In the genomic region with DNA sequence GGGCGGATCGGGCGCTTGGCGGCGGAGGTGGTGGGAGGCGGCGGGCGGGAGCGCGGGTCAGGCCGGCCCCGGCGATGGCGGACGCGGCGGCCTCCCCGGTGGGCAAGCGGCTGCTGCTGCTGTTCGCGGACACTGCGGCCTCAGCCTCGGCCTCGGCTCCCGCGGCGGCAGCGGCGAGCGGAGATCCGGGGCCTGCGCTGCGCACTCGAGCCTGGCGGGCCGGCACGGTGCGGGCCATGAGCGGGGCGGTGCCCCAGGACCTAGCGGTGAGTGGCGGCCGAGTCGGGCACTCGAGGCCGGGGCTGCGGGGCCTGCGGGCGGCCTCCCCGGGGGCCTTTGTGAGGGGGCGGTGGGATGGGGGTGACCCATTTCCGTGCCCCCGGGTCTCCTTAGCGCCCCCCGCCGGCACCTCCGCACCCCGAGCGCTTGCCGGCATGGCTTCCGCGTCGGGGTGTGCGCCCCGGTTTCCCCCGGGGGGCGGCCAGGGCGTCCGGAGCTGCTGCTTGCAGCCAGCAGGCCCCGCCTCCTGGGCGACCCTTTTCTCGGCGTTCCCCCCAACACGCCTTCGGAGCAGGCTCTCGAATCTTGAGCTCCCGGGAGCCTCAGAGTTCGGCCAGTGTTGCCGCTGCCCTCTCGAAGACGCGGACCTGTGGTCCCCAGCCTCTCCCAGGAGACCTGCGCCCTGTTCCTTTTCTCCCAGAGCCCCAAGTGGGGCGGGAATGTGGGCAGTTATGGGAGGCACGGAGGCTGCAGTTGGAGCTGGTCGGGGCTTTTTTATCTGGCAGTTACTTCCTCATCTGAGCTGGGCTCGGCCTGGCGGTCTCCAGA, we compare ENCODE assay signal across 1 cellular context.
TF ChIP-seq lines count a peak whose summit lies in the region.

No MANE protein-coding gene starts in this region.

TF ChIP-seq in HepG2, 621 proteins besides CTCF, POLR2A, EP300 and RAD21 (continued from another document and continues in another):
- TF ChIP-seq, protein P1, sequence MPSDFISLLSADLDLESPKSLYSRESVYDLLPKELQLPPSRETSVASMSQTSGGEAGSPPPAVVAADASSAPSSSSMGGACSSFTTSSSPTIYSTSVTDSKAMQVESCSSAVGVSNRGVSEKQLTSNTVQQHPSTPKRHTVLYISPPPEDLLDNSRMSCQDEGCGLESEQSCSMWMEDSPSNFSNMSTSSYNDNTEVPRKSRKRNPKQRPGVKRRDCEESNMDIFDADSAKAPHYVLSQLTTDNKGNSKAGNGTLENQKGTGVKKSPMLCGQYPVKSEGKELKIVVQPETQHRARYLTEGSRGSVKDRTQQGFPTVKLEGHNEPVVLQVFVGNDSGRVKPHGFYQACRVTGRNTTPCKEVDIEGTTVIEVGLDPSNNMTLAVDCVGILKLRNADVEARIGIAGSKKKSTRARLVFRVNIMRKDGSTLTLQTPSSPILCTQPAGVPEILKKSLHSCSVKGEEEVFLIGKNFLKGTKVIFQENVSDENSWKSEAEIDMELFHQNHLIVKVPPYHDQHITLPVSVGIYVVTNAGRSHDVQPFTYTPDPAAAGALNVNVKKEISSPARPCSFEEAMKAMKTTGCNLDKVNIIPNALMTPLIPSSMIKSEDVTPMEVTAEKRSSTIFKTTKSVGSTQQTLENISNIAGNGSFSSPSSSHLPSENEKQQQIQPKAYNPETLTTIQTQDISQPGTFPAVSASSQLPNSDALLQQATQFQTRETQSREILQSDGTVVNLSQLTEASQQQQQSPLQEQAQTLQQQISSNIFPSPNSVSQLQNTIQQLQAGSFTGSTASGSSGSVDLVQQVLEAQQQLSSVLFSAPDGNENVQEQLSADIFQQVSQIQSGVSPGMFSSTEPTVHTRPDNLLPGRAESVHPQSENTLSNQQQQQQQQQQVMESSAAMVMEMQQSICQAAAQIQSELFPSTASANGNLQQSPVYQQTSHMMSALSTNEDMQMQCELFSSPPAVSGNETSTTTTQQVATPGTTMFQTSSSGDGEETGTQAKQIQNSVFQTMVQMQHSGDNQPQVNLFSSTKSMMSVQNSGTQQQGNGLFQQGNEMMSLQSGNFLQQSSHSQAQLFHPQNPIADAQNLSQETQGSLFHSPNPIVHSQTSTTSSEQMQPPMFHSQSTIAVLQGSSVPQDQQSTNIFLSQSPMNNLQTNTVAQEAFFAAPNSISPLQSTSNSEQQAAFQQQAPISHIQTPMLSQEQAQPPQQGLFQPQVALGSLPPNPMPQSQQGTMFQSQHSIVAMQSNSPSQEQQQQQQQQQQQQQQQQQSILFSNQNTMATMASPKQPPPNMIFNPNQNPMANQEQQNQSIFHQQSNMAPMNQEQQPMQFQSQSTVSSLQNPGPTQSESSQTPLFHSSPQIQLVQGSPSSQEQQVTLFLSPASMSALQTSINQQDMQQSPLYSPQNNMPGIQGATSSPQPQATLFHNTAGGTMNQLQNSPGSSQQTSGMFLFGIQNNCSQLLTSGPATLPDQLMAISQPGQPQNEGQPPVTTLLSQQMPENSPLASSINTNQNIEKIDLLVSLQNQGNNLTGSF (CRISPR knock-in tag; IDR thresholded peaks at IDR 0.05): no peak
- no peak for TF ChIP-seq IRX3 (CRISPR knock-in tag; IDR thresholded peaks at IDR 0.05; ENCODE audit: borderline replicate concordance, low read depth)
- TF ChIP-seq SRY (CRISPR knock-in tag; IDR thresholded peaks at IDR 0.05): no peak
- 0 out of 2 replicates have a peak, but pooled peaks have one; percentile 18 for TF ChIP-seq THAP11 (CRISPR knock-in tag; IDR thresholded peaks at IDR 0.05)
- no peak for TF ChIP-seq GATAD2A (CRISPR knock-in tag; IDR thresholded peaks at IDR 0.05)
- no peak for TF ChIP-seq ZNF761 (CRISPR knock-in tag; conservative IDR thresholded peaks at IDR 0.05)
- no peak for TF ChIP-seq TCF7 (IDR thresholded peaks at IDR 0.05; ENCODE audit: low read depth)
- no peak for TF ChIP-seq SOX13 (IDR thresholded peaks at IDR 0.05)
- no peak for TF ChIP-seq SOX13 (CRISPR knock-in tag; conservative IDR thresholded peaks at IDR 0.05 in 1 of 2, IDR thresholded peaks at IDR 0.05 in 1 of 2)
- TF ChIP-seq YEATS2 (CRISPR knock-in tag; IDR thresholded peaks at IDR 0.05; ENCODE audit: borderline replicate concordance): no peak
- TF ChIP-seq, protein P2, sequence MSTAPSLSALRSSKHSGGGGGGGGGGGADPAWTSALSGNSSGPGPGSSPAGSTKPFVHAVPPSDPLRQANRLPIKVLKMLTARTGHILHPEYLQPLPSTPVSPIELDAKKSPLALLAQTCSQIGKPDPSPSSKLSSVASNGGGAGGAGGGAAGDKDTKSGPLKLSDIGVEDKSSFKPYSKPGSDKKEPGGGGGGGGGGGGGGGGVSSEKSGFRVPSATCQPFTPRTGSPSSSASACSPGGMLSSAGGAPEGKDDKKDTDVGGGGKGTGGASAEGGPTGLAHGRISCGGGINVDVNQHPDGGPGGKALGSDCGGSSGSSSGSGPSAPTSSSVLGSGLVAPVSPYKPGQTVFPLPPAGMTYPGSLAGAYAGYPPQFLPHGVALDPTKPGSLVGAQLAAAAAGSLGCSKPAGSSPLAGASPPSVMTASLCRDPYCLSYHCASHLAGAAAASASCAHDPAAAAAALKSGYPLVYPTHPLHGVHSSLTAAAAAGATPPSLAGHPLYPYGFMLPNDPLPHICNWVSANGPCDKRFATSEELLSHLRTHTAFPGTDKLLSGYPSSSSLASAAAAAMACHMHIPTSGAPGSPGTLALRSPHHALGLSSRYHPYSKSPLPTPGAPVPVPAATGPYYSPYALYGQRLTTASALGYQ (CRISPR knock-in tag; IDR thresholded peaks at IDR 0.05): no peak
- TF ChIP-seq ETV5 (CRISPR knock-in tag; IDR thresholded peaks at IDR 0.05; ENCODE audit: borderline replicate concordance): no peak
- no peak for TF ChIP-seq ZFP36L2 (CRISPR knock-in tag; IDR thresholded peaks at IDR 0.05)
- no peak for TF ChIP-seq CEBPG (CRISPR knock-in tag; IDR thresholded peaks at IDR 0.05)
- TF ChIP-seq, protein P3, sequence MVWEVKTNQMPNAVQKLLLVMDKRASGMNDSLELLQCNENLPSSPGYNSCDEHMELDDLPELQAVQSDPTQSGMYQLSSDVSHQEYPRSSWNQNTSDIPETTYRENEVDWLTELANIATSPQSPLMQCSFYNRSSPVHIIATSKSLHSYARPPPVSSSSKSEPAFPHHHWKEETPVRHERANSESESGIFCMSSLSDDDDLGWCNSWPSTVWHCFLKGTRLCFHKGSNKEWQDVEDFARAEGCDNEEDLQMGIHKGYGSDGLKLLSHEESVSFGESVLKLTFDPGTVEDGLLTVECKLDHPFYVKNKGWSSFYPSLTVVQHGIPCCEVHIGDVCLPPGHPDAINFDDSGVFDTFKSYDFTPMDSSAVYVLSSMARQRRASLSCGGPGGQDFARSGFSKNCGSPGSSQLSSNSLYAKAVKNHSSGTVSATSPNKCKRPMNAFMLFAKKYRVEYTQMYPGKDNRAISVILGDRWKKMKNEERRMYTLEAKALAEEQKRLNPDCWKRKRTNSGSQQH (CRISPR knock-in tag; IDR thresholded peaks at IDR 0.05; ENCODE audit: low read depth): no peak; the same call in 1 of the 2 replicates
- TF ChIP-seq, protein P4, sequence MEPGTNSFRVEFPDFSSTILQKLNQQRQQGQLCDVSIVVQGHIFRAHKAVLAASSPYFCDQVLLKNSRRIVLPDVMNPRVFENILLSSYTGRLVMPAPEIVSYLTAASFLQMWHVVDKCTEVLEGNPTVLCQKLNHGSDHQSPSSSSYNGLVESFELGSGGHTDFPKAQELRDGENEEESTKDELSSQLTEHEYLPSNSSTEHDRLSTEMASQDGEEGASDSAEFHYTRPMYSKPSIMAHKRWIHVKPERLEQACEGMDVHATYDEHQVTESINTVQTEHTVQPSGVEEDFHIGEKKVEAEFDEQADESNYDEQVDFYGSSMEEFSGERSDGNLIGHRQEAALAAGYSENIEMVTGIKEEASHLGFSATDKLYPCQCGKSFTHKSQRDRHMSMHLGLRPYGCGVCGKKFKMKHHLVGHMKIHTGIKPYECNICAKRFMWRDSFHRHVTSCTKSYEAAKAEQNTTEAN (CRISPR knock-in tag; conservative IDR thresholded peaks at IDR 0.05): no peak
- no peak for TF ChIP-seq PRMT3 (CRISPR knock-in tag; IDR thresholded peaks at IDR 0.05; ENCODE audit: borderline replicate concordance, low read depth)
- TF ChIP-seq, protein P5, sequence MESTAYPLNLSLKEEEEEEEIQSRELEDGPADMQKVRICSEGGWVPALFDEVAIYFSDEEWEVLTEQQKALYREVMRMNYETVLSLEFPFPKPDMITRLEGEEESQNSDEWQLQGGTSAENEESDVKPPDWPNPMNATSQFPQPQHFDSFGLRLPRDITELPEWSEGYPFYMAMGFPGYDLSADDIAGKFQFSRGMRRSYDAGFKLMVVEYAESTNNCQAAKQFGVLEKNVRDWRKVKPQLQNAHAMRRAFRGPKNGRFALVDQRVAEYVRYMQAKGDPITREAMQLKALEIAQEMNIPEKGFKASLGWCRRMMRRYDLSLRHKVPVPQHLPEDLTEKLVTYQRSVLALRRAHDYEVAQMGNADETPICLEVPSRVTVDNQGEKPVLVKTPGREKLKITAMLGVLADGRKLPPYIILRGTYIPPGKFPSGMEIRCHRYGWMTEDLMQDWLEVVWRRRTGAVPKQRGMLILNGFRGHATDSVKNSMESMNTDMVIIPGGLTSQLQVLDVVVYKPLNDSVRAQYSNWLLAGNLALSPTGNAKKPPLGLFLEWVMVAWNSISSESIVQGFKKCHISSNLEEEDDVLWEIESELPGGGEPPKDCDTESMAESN (CRISPR knock-in tag; conservative IDR thresholded peaks at IDR 0.05): no peak; the same call in none of the 2 replicates
- TF ChIP-seq ZNF12 (CRISPR knock-in tag; IDR thresholded peaks at IDR 0.05): no peak
- TF ChIP-seq POLR2AphosphoS2 (IDR thresholded peaks at IDR 0.05; ENCODE audit: low read depth, low read length): no peak
- no peak for TF ChIP-seq ZBTB42 (CRISPR knock-in tag; IDR thresholded peaks at IDR 0.05)
- no peak for TF ChIP-seq ZNF777 (CRISPR knock-in tag; IDR thresholded peaks at IDR 0.05)
- TF ChIP-seq, protein P6, sequence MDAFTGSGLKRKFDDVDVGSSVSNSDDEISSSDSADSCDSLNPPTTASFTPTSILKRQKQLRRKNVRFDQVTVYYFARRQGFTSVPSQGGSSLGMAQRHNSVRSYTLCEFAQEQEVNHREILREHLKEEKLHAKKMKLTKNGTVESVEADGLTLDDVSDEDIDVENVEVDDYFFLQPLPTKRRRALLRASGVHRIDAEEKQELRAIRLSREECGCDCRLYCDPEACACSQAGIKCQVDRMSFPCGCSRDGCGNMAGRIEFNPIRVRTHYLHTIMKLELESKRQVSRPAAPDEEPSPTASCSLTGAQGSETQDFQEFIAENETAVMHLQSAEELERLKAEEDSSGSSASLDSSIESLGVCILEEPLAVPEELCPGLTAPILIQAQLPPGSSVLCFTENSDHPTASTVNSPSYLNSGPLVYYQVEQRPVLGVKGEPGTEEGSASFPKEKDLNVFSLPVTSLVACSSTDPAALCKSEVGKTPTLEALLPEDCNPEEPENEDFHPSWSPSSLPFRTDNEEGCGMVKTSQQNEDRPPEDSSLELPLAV (CRISPR knock-in tag; conservative IDR thresholded peaks at IDR 0.05; ENCODE audit: low read depth): no peak
- TF ChIP-seq, protein P7, sequence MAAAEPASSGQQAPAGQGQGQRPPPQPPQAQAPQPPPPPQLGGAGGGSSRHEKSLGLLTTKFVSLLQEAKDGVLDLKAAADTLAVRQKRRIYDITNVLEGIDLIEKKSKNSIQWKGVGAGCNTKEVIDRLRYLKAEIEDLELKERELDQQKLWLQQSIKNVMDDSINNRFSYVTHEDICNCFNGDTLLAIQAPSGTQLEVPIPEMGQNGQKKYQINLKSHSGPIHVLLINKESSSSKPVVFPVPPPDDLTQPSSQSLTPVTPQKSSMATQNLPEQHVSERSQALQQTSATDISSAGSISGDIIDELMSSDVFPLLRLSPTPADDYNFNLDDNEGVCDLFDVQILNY (CRISPR knock-in tag; conservative IDR thresholded peaks at IDR 0.05): no peak
- no peak for TF ChIP-seq ZNF354B (CRISPR knock-in tag; IDR thresholded peaks at IDR 0.05)
- TF ChIP-seq MYNN (CRISPR knock-in tag; IDR thresholded peaks at IDR 0.05; ENCODE audit: low read depth): no peak
- no peak for TF ChIP-seq SIN3B (IDR thresholded peaks at IDR 0.05; ENCODE audit: low read length)
- TF ChIP-seq SPEN (CRISPR knock-in tag; IDR thresholded peaks at IDR 0.05; ENCODE audit: low read depth): peak; percentile 19; the same call in 1 of the 2 replicates
- no peak for TF ChIP-seq NR1H2 (CRISPR knock-in tag; IDR thresholded peaks at IDR 0.05; ENCODE audit: borderline replicate concordance, low read depth)
- TF ChIP-seq, protein P8, sequence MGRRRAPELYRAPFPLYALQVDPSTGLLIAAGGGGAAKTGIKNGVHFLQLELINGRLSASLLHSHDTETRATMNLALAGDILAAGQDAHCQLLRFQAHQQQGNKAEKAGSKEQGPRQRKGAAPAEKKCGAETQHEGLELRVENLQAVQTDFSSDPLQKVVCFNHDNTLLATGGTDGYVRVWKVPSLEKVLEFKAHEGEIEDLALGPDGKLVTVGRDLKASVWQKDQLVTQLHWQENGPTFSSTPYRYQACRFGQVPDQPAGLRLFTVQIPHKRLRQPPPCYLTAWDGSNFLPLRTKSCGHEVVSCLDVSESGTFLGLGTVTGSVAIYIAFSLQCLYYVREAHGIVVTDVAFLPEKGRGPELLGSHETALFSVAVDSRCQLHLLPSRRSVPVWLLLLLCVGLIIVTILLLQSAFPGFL (CRISPR knock-in tag; IDR thresholded peaks at IDR 0.05): no peak
- TF ChIP-seq KLF15 (CRISPR knock-in tag; IDR thresholded peaks at IDR 0.05; ENCODE audit: borderline replicate concordance): no peak
- TF ChIP-seq NAIF1 (CRISPR knock-in tag; IDR thresholded peaks at IDR 0.05; ENCODE audit: borderline replicate concordance): no peak
- 0 out of 2 replicates have a peak, but pooled peaks have one; percentile 24 for TF ChIP-seq ZNF510 (CRISPR knock-in tag; IDR thresholded peaks at IDR 0.05; ENCODE audit: low read depth)
- TF ChIP-seq, protein P9, sequence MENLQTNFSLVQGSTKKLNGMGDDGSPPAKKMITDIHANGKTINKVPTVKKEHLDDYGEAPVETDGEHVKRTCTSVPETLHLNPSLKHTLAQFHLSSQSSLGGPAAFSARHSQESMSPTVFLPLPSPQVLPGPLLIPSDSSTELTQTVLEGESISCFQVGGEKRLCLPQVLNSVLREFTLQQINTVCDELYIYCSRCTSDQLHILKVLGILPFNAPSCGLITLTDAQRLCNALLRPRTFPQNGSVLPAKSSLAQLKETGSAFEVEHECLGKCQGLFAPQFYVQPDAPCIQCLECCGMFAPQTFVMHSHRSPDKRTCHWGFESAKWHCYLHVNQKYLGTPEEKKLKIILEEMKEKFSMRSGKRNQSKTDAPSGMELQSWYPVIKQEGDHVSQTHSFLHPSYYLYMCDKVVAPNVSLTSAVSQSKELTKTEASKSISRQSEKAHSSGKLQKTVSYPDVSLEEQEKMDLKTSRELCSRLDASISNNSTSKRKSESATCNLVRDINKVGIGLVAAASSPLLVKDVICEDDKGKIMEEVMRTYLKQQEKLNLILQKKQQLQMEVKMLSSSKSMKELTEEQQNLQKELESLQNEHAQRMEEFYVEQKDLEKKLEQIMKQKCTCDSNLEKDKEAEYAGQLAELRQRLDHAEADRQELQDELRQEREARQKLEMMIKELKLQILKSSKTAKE (CRISPR knock-in tag; IDR thresholded peaks at IDR 0.05; ENCODE audit: borderline replicate concordance): no peak
- TF ChIP-seq ZNF709 (CRISPR knock-in tag; IDR thresholded peaks at IDR 0.05): no peak
- no peak for TF ChIP-seq ZNF720 (CRISPR knock-in tag; IDR thresholded peaks at IDR 0.05)
- TF ChIP-seq, protein P10, sequence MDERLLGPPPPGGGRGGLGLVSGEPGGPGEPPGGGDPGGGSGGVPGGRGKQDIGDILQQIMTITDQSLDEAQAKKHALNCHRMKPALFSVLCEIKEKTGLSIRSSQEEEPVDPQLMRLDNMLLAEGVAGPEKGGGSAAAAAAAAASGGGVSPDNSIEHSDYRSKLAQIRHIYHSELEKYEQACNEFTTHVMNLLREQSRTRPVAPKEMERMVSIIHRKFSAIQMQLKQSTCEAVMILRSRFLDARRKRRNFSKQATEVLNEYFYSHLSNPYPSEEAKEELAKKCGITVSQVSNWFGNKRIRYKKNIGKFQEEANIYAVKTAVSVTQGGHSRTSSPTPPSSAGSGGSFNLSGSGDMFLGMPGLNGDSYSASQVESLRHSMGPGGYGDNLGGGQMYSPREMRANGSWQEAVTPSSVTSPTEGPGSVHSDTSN (CRISPR knock-in tag; IDR thresholded peaks at IDR 0.05): no peak
- TF ChIP-seq ZBTB7B (CRISPR knock-in tag; IDR thresholded peaks at IDR 0.05): 0 out of 2 replicates have a peak, but pooled peaks have one; percentile 21
- TF ChIP-seq NR2F6 (IDR thresholded peaks at IDR 0.05): no peak
- no peak for TF ChIP-seq NR2F6 (CRISPR knock-in tag; IDR thresholded peaks at IDR 0.05)
